8 cellular contexts compared by ENCODE assay signal in genomic region chr18:44325903-44326650, GRCh38.
DNase-seq lines count a peak whose midpoint lies in the region; TF ChIP-seq lines count a peak whose summit lies in the region.

No MANE protein-coding gene starts in this region.

- no peaks in the 10 kb centered on the region for H3K9me3 Mint-ChIP-seq in glutamatergic neuron (ENCODE audit: unreplicated experiment)

- no peaks in the 10 kb centered on the region for H3K4me1 Mint-ChIP-seq in glutamatergic neuron (ENCODE audit: low read depth, unreplicated experiment)

- H3K27ac ChIP-seq in MM.1S (ENCODE audit: low read length): no peak overlapping the region
- no peak overlapping the region for H3K27ac ChIP-seq in SU-DHL-6 (ENCODE audit: low read depth, low read length)

- H3K27ac Mint-ChIP-seq in glutamatergic neuron (ENCODE audit: unreplicated experiment): no peak overlapping the region

- H3K27me3 ChIP-seq in MM.1S (replicated peaks; ENCODE audit: insufficient read depth, low read length) (no peaks in the 10 kb centered on the region), SU-DHL-6 (ENCODE audit: low read length) (no peaks in the 10 kb centered on the region)

- TF ChIP-seq CTCF in MM.1S (IDR thresholded peaks at IDR 0.05; ENCODE audit: low read length): peak; percentile 61
- peak; percentile 61 for TF ChIP-seq CTCF in SU-DHL-6 (IDR thresholded peaks at IDR 0.05; ENCODE audit: insufficient read depth, low read length, poor library complexity, severe bottlenecking)
- TF ChIP-seq CTCF in glutamatergic neuron (IDR thresholded peaks at IDR 0.05; ENCODE audit: partially characterized antibody, unreplicated experiment): peak; percentile 72

- H4K20me1 ChIP-seq in MM.1S (ENCODE audit: insufficient read depth, low read length) (no peaks in the 10 kb centered on the region), SU-DHL-6 (ENCODE audit: low read depth, low read length) (no peaks in the 10 kb centered on the region)

- H3K9me3 ChIP-seq in MM.1S (replicated peaks; ENCODE audit: insufficient read depth, low read length) (no peaks in the 10 kb centered on the region), SU-DHL-6 (ENCODE audit: insufficient read depth, low read length) (no peaks in the 10 kb centered on the region)

- H3K4me3 Mint-ChIP-seq in glutamatergic neuron (ENCODE audit: unreplicated experiment): no peak overlapping the region

- H3K4me1 ChIP-seq in MM.1S (ENCODE audit: low read length): no peaks in the 10 kb centered on the region

- peaks cover 5% of the 10 kb centered on the region for H3K36me3 Mint-ChIP-seq in glutamatergic neuron (ENCODE audit: unreplicated experiment)

- H3K4me2 ChIP-seq in MM.1S (ENCODE audit: low read depth, low read length) (no peak overlapping the region), SU-DHL-6 (ENCODE audit: low read depth, low read length, poor library complexity, severe bottlenecking) (no peak overlapping the region)

- DNase-seq in NOMO-1 treated with DMSO at 0.1 percent for 48 hours (lab: John Stamatoyannopoulos, UW; ENCODE audit: unreplicated experiment) (peak; percentile 1), NOMO-1 treated with dmso at 0.1 percent for 144 hours (lab: John Stamatoyannopoulos, UW; ENCODE audit: unreplicated experiment) (no peak), MM.1S (peak; percentile 63), glutamatergic neuron (peak; percentile 75), retina (peak; percentile 7), activated T-cell treated with anti-CD3 and anti-CD28 coated beads for 4 hours (no peak)
- no peak for DNase-seq in activated effector memory CD4-positive, alpha-beta T cell treated with anti-CD3 and anti-CD28 coated beads, Interleukin-2, amount 50 U/mL, for 16 hours

- H3K36me3 ChIP-seq in MM.1S (replicated peaks; ENCODE audit: insufficient read depth, low read length) (no peaks in the 10 kb centered on the region), SU-DHL-6 (ENCODE audit: low read length) (no peaks in the 10 kb centered on the region)

- H3F3A ChIP-seq in MM.1S (ENCODE audit: insufficient read depth, low read length): no peaks in the 10 kb centered on the region
- H3F3A ChIP-seq in SU-DHL-6 (ENCODE audit: insufficient read depth): no peaks in the 10 kb centered on the region

- H3K27me3 Mint-ChIP-seq in glutamatergic neuron (ENCODE audit: unreplicated experiment): no peaks in the 10 kb centered on the region

- H3K9me2 ChIP-seq in MM.1S (replicated peaks; ENCODE audit: insufficient read depth, low read length) (no peaks in the 10 kb centered on the region), SU-DHL-6 (replicated peaks; ENCODE audit: insufficient read depth, low read length) (no peaks in the 10 kb centered on the region)

- H3K4me3 ChIP-seq in MM.1S (ENCODE audit: low read length) (no peak overlapping the region), SU-DHL-6 (ENCODE audit: insufficient read depth, low read length, poor library complexity, severe bottlenecking) (no peak overlapping the region)

- H2AFZ ChIP-seq in MM.1S (ENCODE audit: low read length) (no peak overlapping the region), SU-DHL-6 (ENCODE audit: low read depth, low read length, severe bottlenecking) (no peak overlapping the region)

- H3K9ac ChIP-seq in MM.1S (ENCODE audit: low read length) (no peak overlapping the region), SU-DHL-6 (ENCODE audit: low read length) (no peak overlapping the region)

- H3K79me2 ChIP-seq in MM.1S (ENCODE audit: low read length): no peaks in the 10 kb centered on the region
- no peaks in the 10 kb centered on the region for H3K79me2 ChIP-seq in SU-DHL-6 (ENCODE audit: insufficient read depth, low read length)

Comparison
In these comparisons a context has a peak if more than half of its experiments do, and no peak if none do; other contexts are left out.
1. DNase-seq: peak in NOMO-1 treated with DMSO at 0.1 percent for 48 hours (single experiment), MM.1S (single experiment), glutamatergic neuron (single experiment) and retina (single experiment); none in NOMO-1 treated with dmso at 0.1 percent for 144 hours (single experiment), activated effector memory CD4-positive, alpha-beta T cell treated with anti-CD3 and anti-CD28 coated beads, Interleukin-2, amount 50 U/mL, for 16 hours (single experiment) and activated T-cell treated with anti-CD3 and anti-CD28 coated beads for 4 hours (single experiment).
2. Peak in every context shown above with its lines, with median percentiles within 50 percentile points of each other: CTCF ChIP-seq.